In genomic region chr18:5397102-5397501, GRCh38 we compare ENCODE assay signal across 6 cellular contexts.
"Had no signal": no experiment of that assay in that cellular context is flagged by ENCODE, and none has a peak within 500 bp of the region (broad histone marks: within the 10 kb centered on the region; RNA-seq: fewer than 3 reads in every experiment).

No MANE protein-coding gene starts in this region.

- DNase-seq: GM23248, H9, HCEC 1CT, IMR-90, KG1 had no signal

- ATAC-seq: K562 had no signal

- H3K9ac ChIP-seq: GM23248 had no signal

- H3K9me3 Mint-ChIP-seq: H9 had no signal

- H2AFZ ChIP-seq: GM23248 had no signal

- H3K4me3 ChIP-seq: GM23248, K562 had no signal

- H3K27ac ChIP-seq: GM23248 had no signal

- H3K4me3 Mint-ChIP-seq: H9 had no signal
